19 cellular contexts compared by ENCODE assay signal in genomic region chr10:19970707-19971106, GRCh38.
DNase-seq lines count a peak whose midpoint lies in the region; ATAC-seq and TF ChIP-seq lines count a peak whose summit lies in the region.
"Had no signal": no experiment of that assay in that cellular context is flagged by ENCODE, and none has a peak within 500 bp of the region (broad histone marks: within the 10 kb centered on the region; RNA-seq: fewer than 3 reads in every experiment).

No MANE protein-coding gene starts in this region.

- H3K9me3 ChIP-seq in ascending aorta (no peaks in the 10 kb centered on the region), testis (no peaks in the 10 kb centered on the region)
- H3K9me3 ChIP-seq: BLaER1 treated with 17β-estradiol and CSF1 and Interleukin-3, amounts not matched to agents 10 nM and 100 nM; MG63 had no signal

- no peak overlapping the region for H3K4me3 Mint-ChIP-seq in dendritic cell treated with granulocyte-macrophage colony-stimulating factor and Interleukin-4, amounts not matched to agents 40 ng/mL and 50 ng/mL, for 4 days

- no peak for TF ChIP-seq CTCF in ascending aorta (IDR thresholded peaks at IDR 0.05)
- TF ChIP-seq CTCF in testis (IDR thresholded peaks at IDR 0.05), result no peak

- H3K36me3 ChIP-seq in ascending aorta, result no peaks in the 10 kb centered on the region
- H3K36me3 ChIP-seq in testis (ENCODE audit: low read depth, missing control alignments), result no peaks in the 10 kb centered on the region
- H3K36me3 ChIP-seq: BLaER1 treated with 17β-estradiol and CSF1 and Interleukin-3, amounts not matched to agents 10 nM and 100 nM; MG63 had no signal

- peaks cover 18% of the 10 kb centered on the region for H3K36me3 Mint-ChIP-seq in dendritic cell treated with granulocyte-macrophage colony-stimulating factor and Interleukin-4, amounts not matched to agents 40 ng/mL and 50 ng/mL, for 4 days (ENCODE audit: low read depth)

- 33 to 41% methylated on average over 4 of the region's 4 CpGs for WGBS in testis, 2 donors

- H3K4me1 ChIP-seq in ascending aorta (peaks cover 0 to 18% of the 10 kb centered on the region in 2 donors), testis (peaks cover 22% of the 10 kb centered on the region)

- peak overlapping the region; percentile 75 for H3K27ac Mint-ChIP-seq in dendritic cell treated with granulocyte-macrophage colony-stimulating factor and Interleukin-4, amounts not matched to agents 40 ng/mL and 50 ng/mL, for 4 days

- peak overlapping the region; percentile 17 to 55 for H3K27ac ChIP-seq in ascending aorta
- H3K27ac ChIP-seq in testis, result peak overlapping the region; percentile 12 to 21

- H3K27me3 ChIP-seq in ascending aorta (no peaks in the 10 kb centered on the region), testis (no peaks in the 10 kb centered on the region)
- H3K27me3 ChIP-seq: BLaER1 treated with 17β-estradiol and CSF1 and Interleukin-3, amounts not matched to agents 10 nM and 100 nM; MG63 had no signal

- H3K4me1 Mint-ChIP-seq in dendritic cell treated with granulocyte-macrophage colony-stimulating factor and Interleukin-4, amounts not matched to agents 40 ng/mL and 50 ng/mL, for 4 days (ENCODE audit: low read depth), result peaks cover 36% of the 10 kb centered on the region

- DNase-seq in ascending aorta (ENCODE audit: low spot score in 2 of 2) (no peak), iris pigment epithelial cell (ENCODE audit: low read depth) (peak; percentile 21), testis (no peak), AG08395 (ENCODE audit: low spot score) (no peak)
- DNase-seq in activated CD4-positive, alpha-beta T cell treated with anti-CD3 and anti-CD28 coated beads for 48 hours, result no peak
- DNase-seq: DMS 273 treated with DMSO at 0.1 percent for 48 hours, GOT3, KG1, MG63, NCI-H1092 treated with DMSO at 0.1 percent for 48 hours, NCI-H1694 treated with DMSO at 0.1 percent for 48 hours, NCI-H446 treated with DMSO at 0.1 percent for 48 hours, NCI-H82, SHP77 treated with DMSO at 0.1 percent for 48 hours had no signal

- intact Hi-C loops in ascending aorta (cut with DNase I), result no loop called here
- intact Hi-C loops in dendritic cell treated with granulocyte-macrophage colony-stimulating factor and Interleukin-4, amounts not matched to agents 40 ng/mL and 50 ng/mL, for 4 days (cut with micrococcal nuclease), result no loop called here
- intact Hi-C loops in testis (cut with DNase I; ENCODE audit: low total_unique reads), result no loop called here

- TF ChIP-seq POLR2A in testis (IDR thresholded peaks at IDR 0.05), result no peak

- H3K27me3 Mint-ChIP-seq in dendritic cell treated with granulocyte-macrophage colony-stimulating factor and Interleukin-4, amounts not matched to agents 40 ng/mL and 50 ng/mL, for 4 days, result no peaks in the 10 kb centered on the region

- H3K4me3 ChIP-seq in ascending aorta (no peak overlapping the region), testis (no peak overlapping the region)
- H3K4me3 ChIP-seq: BLaER1 treated with 17β-estradiol and CSF1 and Interleukin-3, amounts not matched to agents 10 nM and 100 nM; MG63 had no signal

- no peaks in the 10 kb centered on the region for H3K9me3 Mint-ChIP-seq in dendritic cell treated with granulocyte-macrophage colony-stimulating factor and Interleukin-4, amounts not matched to agents 40 ng/mL and 50 ng/mL, for 4 days

- ATAC-seq in GM21447 (IDR thresholded peaks at IDR 0.05; ENCODE audit: unreplicated experiment) (no peak), HG03469 (IDR thresholded peaks at IDR 0.05; ENCODE audit: unreplicated experiment) (no peak)
- ATAC-seq: Panc1 had no signal
